ENCODE assay signal across 1 cellular context in genomic region chr5:32231929-32232328, GRCh38.
TF ChIP-seq lines count a peak whose summit lies in the region.

No MANE protein-coding gene starts in this region.

TF ChIP-seq in WTC11, 78 proteins besides CTCF, POLR2A, EP300 and RAD21 (continued from another document):
- TF ChIP-seq, protein P1, sequence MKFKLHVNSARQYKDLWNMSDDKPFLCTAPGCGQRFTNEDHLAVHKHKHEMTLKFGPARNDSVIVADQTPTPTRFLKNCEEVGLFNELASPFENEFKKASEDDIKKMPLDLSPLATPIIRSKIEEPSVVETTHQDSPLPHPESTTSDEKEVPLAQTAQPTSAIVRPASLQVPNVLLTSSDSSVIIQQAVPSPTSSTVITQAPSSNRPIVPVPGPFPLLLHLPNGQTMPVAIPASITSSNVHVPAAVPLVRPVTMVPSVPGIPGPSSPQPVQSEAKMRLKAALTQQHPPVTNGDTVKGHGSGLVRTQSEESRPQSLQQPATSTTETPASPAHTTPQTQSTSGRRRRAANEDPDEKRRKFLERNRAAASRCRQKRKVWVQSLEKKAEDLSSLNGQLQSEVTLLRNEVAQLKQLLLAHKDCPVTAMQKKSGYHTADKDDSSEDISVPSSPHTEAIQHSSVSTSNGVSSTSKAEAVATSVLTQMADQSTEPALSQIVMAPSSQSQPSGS (CRISPR knock-in tag; IDR thresholded peaks at IDR 0.05; ENCODE audit: borderline replicate concordance, low read depth): no peak
- no peak for TF ChIP-seq NR3C1 (CRISPR knock-in tag; conservative IDR thresholded peaks at IDR 0.05; ENCODE audit: low read depth)
